In the genomic region with DNA sequence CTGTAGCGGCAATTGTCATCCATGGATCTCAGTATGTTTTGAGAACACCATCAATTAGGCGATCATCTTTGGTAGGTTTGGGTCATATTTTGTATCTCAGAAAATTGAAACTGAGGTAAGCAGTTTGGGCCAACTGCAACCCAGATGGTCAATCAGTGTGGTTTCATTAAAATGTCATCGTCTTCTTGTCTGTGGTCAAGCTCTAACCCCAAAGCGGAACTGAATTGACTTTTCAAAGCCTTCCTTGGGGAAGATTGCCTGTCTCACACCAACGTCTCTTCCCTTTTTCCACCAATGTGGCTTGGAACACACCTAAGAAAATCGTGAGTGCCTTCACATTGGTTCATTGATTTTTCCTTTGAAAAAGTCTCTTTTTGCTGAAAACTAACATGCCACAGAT, we compare ENCODE assay signal across 2 cellular contexts.
TF ChIP-seq lines count a peak whose summit lies in the region.

No MANE protein-coding gene starts in this region.

TF ChIP-seq in GM12878, 131 proteins besides CTCF, POLR2A, EP300 and RAD21 (continued from another document):
- 0 out of 2 replicates have a peak, but pooled peaks have one; percentile 28 for TF ChIP-seq TCF12 (IDR thresholded peaks at IDR 0.05; ENCODE audit: low read depth, low read length)
- no peak for TF ChIP-seq SUPT20H (IDR thresholded peaks at IDR 0.05; ENCODE audit: borderline replicate concordance, control insufficient read depth, low read depth, low read length)
- no peak for TF ChIP-seq SIN3A (IDR thresholded peaks at IDR 0.05; ENCODE audit: low read depth, low read length)
- no peak for TF ChIP-seq CBX3 (IDR thresholded peaks at IDR 0.05; ENCODE audit: borderline replicate concordance, low read depth)
- no peak for TF ChIP-seq RFX5 (IDR thresholded peaks at IDR 0.05; ENCODE audit: low read depth, low read length)
- TF ChIP-seq SPI1 (IDR thresholded peaks at IDR 0.05; ENCODE audit: borderline replicate concordance, insufficient read depth, low read depth, low read length): peak; percentile 90
- TF ChIP-seq CBFB (IDR thresholded peaks at IDR 0.05; ENCODE audit: low read depth): peak; percentile 80
- TF ChIP-seq BMI1 (IDR thresholded peaks at IDR 0.05; ENCODE audit: borderline replicate concordance): no peak
- peak; percentile 76 for TF ChIP-seq EED (IDR thresholded peaks at IDR 0.05; ENCODE audit: low read depth)
- peak; percentile 66 for TF ChIP-seq NFIC (IDR thresholded peaks at IDR 0.05; ENCODE audit: low read depth, low read length)
- peak; percentile 36; the same call in 1 of the 2 replicates for TF ChIP-seq FOXM1 (IDR thresholded peaks at IDR 0.05; ENCODE audit: low read depth, low read length)
- peak; percentile 87 for TF ChIP-seq BCL11A (IDR thresholded peaks at IDR 0.05; ENCODE audit: low read depth, low read length)
- TF ChIP-seq BHLHE40 (IDR thresholded peaks at IDR 0.05; ENCODE audit: borderline replicate concordance in 1 of 2, low read depth in 2 of 2, low read length in 1 of 2): peak in 1 of 2 experiments; percentile 37; a peak in 1 of 4 replicates
- peak; percentile 65; the same call in 1 of the 2 replicates for TF ChIP-seq TCF3 (IDR thresholded peaks at IDR 0.05; ENCODE audit: borderline replicate concordance, insufficient read depth, low read depth, low read length)
- TF ChIP-seq, protein P1, sequence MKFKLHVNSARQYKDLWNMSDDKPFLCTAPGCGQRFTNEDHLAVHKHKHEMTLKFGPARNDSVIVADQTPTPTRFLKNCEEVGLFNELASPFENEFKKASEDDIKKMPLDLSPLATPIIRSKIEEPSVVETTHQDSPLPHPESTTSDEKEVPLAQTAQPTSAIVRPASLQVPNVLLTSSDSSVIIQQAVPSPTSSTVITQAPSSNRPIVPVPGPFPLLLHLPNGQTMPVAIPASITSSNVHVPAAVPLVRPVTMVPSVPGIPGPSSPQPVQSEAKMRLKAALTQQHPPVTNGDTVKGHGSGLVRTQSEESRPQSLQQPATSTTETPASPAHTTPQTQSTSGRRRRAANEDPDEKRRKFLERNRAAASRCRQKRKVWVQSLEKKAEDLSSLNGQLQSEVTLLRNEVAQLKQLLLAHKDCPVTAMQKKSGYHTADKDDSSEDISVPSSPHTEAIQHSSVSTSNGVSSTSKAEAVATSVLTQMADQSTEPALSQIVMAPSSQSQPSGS (IDR thresholded peaks at IDR 0.05; ENCODE audit: low read length): peak; percentile 56
- no peak for TF ChIP-seq SIX5 (IDR thresholded peaks at IDR 0.05; ENCODE audit: low read depth, low read length, severe bottlenecking)
- peak; percentile 59; the same call in 1 of the 2 replicates for TF ChIP-seq PAX5 (IDR thresholded peaks at IDR 0.05; ENCODE audit: borderline replicate concordance, low read depth, low read length)
- TF ChIP-seq KAT2A (conservative IDR thresholded peaks at IDR 0.05; ENCODE audit: control insufficient read depth, low read depth, low read length): no peak
- peak; percentile 26 to 55; a peak in 2 of 4 replicates for TF ChIP-seq IKZF2 (IDR thresholded peaks at IDR 0.05)
- TF ChIP-seq, protein P2, sequence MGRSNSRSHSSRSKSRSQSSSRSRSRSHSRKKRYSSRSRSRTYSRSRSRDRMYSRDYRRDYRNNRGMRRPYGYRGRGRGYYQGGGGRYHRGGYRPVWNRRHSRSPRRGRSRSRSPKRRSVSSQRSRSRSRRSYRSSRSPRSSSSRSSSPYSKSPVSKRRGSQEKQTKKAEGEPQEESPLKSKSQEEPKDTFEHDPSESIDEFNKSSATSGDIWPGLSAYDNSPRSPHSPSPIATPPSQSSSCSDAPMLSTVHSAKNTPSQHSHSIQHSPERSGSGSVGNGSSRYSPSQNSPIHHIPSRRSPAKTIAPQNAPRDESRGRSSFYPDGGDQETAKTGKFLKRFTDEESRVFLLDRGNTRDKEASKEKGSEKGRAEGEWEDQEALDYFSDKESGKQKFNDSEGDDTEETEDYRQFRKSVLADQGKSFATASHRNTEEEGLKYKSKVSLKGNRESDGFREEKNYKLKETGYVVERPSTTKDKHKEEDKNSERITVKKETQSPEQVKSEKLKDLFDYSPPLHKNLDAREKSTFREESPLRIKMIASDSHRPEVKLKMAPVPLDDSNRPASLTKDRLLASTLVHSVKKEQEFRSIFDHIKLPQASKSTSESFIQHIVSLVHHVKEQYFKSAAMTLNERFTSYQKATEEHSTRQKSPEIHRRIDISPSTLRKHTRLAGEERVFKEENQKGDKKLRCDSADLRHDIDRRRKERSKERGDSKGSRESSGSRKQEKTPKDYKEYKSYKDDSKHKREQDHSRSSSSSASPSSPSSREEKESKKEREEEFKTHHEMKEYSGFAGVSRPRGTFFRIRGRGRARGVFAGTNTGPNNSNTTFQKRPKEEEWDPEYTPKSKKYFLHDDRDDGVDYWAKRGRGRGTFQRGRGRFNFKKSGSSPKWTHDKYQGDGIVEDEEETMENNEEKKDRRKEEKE (IDR thresholded peaks at IDR 0.05): no peak
- TF ChIP-seq STAT3 (IDR thresholded peaks at IDR 0.05; ENCODE audit: low read depth, low read length): no peak
- peak; percentile 98 for TF ChIP-seq RUNX3 (IDR thresholded peaks at IDR 0.05; ENCODE audit: low read length)
- no peak for TF ChIP-seq CREB1 (IDR thresholded peaks at IDR 0.05; ENCODE audit: low read depth)
- 0 out of 2 replicates have a peak, but pooled peaks have one; percentile 9 for TF ChIP-seq MEF2A (IDR thresholded peaks at IDR 0.05; ENCODE audit: insufficient read depth, low read depth, low read length)
- TF ChIP-seq IKZF1 (conservative IDR thresholded peaks at IDR 0.05): peak; percentile 54; the same call in 1 of the 2 replicates
- 0 out of 4 replicates have a peak, but pooled peaks of 1 of the 2 experiments have one; percentile 32 for TF ChIP-seq ETV6 (conservative IDR thresholded peaks at IDR 0.05 in 1 of 2, IDR thresholded peaks at IDR 0.05 in 1 of 2; ENCODE audit: borderline replicate concordance in 1 of 2, low read depth in 1 of 2)

TF ChIP-seq in HEK293T, 16 proteins besides CTCF, POLR2A, EP300 and RAD21 (continued from another document):
- TF ChIP-seq, protein P3, sequence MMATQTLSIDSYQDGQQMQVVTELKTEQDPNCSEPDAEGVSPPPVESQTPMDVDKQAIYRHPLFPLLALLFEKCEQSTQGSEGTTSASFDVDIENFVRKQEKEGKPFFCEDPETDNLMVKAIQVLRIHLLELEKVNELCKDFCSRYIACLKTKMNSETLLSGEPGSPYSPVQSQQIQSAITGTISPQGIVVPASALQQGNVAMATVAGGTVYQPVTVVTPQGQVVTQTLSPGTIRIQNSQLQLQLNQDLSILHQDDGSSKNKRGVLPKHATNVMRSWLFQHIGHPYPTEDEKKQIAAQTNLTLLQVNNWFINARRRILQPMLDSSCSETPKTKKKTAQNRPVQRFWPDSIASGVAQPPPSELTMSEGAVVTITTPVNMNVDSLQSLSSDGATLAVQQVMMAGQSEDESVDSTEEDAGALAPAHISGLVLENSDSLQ (IDR thresholded peaks at IDR 0.05): no peak
- TF ChIP-seq FOXK2 (IDR thresholded peaks at IDR 0.05): no peak
- no peak for TF ChIP-seq SUZ12 (IDR thresholded peaks at IDR 0.05)
- TF ChIP-seq SP1 (IDR thresholded peaks at IDR 0.05): no peak
- no peak for TF ChIP-seq ARNT (IDR thresholded peaks at IDR 0.05)
- no peak for TF ChIP-seq L3MBTL2 (conservative IDR thresholded peaks at IDR 0.05)
- TF ChIP-seq FOXM1 (IDR thresholded peaks at IDR 0.05; ENCODE audit: borderline replicate concordance): no peak
- TF ChIP-seq TARDBP (IDR thresholded peaks at IDR 0.05): no peak
- no peak for TF ChIP-seq ZNF384 (IDR thresholded peaks at IDR 0.05)
- no peak for TF ChIP-seq BHLHE40 (IDR thresholded peaks at IDR 0.05; ENCODE audit: borderline replicate concordance)
- TF ChIP-seq ELF4 (IDR thresholded peaks at IDR 0.05): no peak
- TF ChIP-seq FOXA1 (IDR thresholded peaks at IDR 0.05): no peak
- no peak for TF ChIP-seq NFRKB (IDR thresholded peaks at IDR 0.05)
